In the genomic region with DNA sequence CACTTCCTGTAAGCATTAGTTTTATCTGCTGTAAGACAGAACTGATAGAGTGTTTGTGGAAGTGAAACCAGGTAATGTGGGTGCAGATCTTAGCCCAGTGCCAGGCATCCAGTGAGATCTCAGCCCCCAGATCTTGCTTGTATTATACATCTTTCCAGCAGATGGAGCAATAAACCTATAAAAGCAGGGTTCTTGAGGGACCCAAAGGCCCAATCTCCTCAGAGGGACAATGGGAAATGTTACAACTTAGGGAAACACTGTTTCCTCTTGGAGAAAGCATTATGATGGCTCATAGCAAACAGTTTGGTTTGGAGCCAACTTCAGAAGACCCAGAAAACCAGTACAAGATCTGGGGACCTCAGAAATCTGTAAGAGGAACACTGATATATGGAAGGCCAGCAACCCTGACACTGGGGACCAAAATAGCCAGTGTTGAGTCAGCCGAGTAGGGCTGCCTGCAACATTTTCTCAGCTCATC, we compare ENCODE assay signal across 8 cellular contexts.
DNase-seq lines count a peak whose midpoint lies in the region; ATAC-seq and TF ChIP-seq lines count a peak whose summit lies in the region.

No MANE protein-coding gene starts in this region.

- DNase-seq in GM10266 (ENCODE audit: extremely low spot score) (peak; percentile 52), HS-27A (ENCODE audit: low read depth) (peak; percentile 69), OCI-M1 (lab: John Stamatoyannopoulos, UW) (peak; percentile 88), dermis blood vessel endothelial cell (peak; percentile 83), lung microvascular endothelial cell (ENCODE audit: low read depth in 2 of 2) (peak; percentile 64 to 78), ecto neural progenitor cell (ENCODE audit: low spot score) (no peak)
- DNase-seq in activated T-cell treated with anti-CD3 and anti-CD28 coated beads, Interleukin-2, amount 50 U/mL, for 48 hours, result no peak

- peak; percentile 100 for ATAC-seq in GM21717 (IDR thresholded peaks at IDR 0.05; ENCODE audit: unreplicated experiment)

- peak; percentile 44 for TF ChIP-seq CTCF in GM10266 (IDR thresholded peaks at IDR 0.05; ENCODE audit: control insufficient read depth, insufficient read depth, low read depth, missing control alignments)

Comparison
In these comparisons a context has a peak if more than half of its experiments do, and no peak if none do; other contexts are left out.
1. DNase-seq: peak in GM10266 (single experiment), HS-27A (single experiment), OCI-M1 (single experiment), dermis blood vessel endothelial cell (single experiment) and lung microvascular endothelial cell (2 of 2); none in ecto neural progenitor cell (single experiment) and activated T-cell treated with anti-CD3 and anti-CD28 coated beads, Interleukin-2, amount 50 U/mL, for 48 hours (0 of 2).